18 cellular contexts compared by ENCODE assay signal in the genomic region with DNA sequence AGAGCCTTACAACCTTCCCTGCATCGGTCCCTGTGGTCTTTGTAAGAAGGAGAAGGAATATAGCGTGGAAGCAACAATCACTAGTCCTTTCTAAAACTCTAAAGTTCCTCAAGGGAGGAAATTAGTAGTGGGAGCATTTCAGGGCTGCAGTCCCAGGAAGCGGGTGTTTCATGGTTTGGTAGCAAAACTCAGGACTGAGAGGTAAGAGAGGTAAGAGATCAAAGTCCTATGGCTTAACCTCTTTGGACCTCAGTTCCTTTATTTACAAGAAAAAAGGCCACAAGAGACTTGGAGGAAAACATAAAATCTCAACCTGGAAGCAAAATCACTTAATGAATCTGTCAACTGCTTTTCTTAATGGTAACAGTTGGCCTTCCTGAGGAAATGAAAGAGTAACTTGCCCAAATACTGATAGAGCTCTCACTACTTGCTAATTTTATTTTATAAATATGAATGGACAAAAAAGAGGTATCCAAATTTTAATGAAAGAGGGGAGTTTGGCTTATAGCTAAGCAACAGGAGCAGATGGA.
"Had no signal": no experiment of that assay in that cellular context is flagged by ENCODE, and none has a peak within 500 bp of the region (broad histone marks: within the 10 kb centered on the region; RNA-seq: fewer than 3 reads in every experiment).

No MANE protein-coding gene starts in this region.

- H3K27ac Mint-ChIP-seq: endodermal cell; immature natural killer cell; naive thymus-derived CD4-positive, alpha-beta T cell; nephron progenitor cell had no signal

- H3K4me3 ChIP-seq: colonic mucosa, right atrium auricular region, stomach, thoracic aorta, transverse colon had no signal

- H3K27me3 ChIP-seq: colonic mucosa, neutrophil, right atrium auricular region, stomach, transverse colon had no signal

- H3K27ac ChIP-seq: colonic mucosa, neutrophil, right atrium auricular region, stomach, thoracic aorta, transverse colon had no signal

- ATAC-seq: esophagus mucosa; naive thymus-derived CD4-positive, alpha-beta T cell had no signal

- H3K4me3 Mint-ChIP-seq: endodermal cell; immature natural killer cell; naive thymus-derived CD4-positive, alpha-beta T cell; nephron progenitor cell had no signal

- H3K4me1 ChIP-seq: colonic mucosa, right atrium auricular region had no signal

- H3K36me3 ChIP-seq: colonic mucosa, right atrium auricular region, thoracic aorta had no signal

- H3K4me1 Mint-ChIP-seq: immature natural killer cell had no signal

- H3K27me3 Mint-ChIP-seq: naive thymus-derived CD4-positive, alpha-beta T cell had no signal

- H3K9me3 Mint-ChIP-seq: endodermal cell; immature natural killer cell; naive thymus-derived CD4-positive, alpha-beta T cell; nephron progenitor cell had no signal

- H3K9me3 ChIP-seq: colonic mucosa, neutrophil, right atrium auricular region, stomach, thoracic aorta, transverse colon had no signal

- DNase-seq: colonic mucosa; effector CD4-positive, alpha-beta T cell; endodermal cell; immature natural killer cell; mammary epithelial cell; naive thymus-derived CD4-positive, alpha-beta T cell; nephron progenitor cell; posterior cingulate gyrus; small intestine; stimulated activated CD4-positive, alpha-beta T cell treated with anti-CD3 and anti-CD28 coated beads, Interleukin-12 subunit alpha, Interleukin-12 subunit beta, amount 100 ng/mL, for 4 hours; stimulated activated naive CD4-positive, alpha-beta T cell; stomach; substantia nigra; transverse colon had no signal
